ENCODE assay signal across 7 cellular contexts in the genomic region with DNA sequence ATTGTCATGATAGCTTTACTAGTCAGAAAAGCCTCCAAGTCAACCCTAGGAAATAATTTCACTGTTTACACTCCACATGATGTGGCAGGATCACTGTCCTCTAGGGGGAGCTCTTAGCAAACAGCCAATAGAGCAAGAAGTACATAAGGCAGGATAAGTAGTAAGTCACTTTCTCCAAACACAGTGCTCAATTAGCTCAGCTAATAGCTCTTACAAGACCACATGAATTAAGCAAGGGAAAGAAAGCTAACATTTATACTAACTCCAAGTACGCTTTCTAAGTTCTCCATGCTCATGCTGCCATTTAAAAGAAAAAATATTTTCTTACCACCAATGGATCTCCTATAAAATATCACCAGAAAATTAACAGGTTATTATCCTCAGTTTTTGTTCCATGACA.
A peak's percentile ranks its signal among the peaks of the same experiment; 100 is the strongest.
DNase-seq lines count a peak whose midpoint lies in the region; ATAC-seq and TF ChIP-seq lines count a peak whose summit lies in the region.

No MANE protein-coding gene starts in this region.

- intact Hi-C loops in activated T-helper 2 cell treated with anti-CD3 and anti-CD28 coated beads, Interferon-gamma antibody, Interleukin-2, Interleukin-4, amounts not matched to agents 10 μg/mL and 5 μg/mL and 100 μg/mL, durations not matched to agents 14 hours and 24 hours and 36 hours (cut with micrococcal nuclease): loop anchor here (2.0 kb wide), 1 partner anchor 304 kb away; no protein-coding TSS in a partner anchor

- no peaks in the 10 kb centered on the region for H3K4me1 Mint-ChIP-seq in activated T-helper 2 cell treated with anti-CD3 and anti-CD28 coated beads, Interferon-gamma antibody, Interleukin-2, Interleukin-4, amounts not matched to agents 10 μg/mL and 5 μg/mL and 100 μg/mL, durations not matched to agents 14 hours and 24 hours and 36 hours (ENCODE audit: low read depth)
- H3K4me1 Mint-ChIP-seq in glutamatergic neuron (ENCODE audit: low read depth, unreplicated experiment): no peaks in the 10 kb centered on the region

- H3K36me3 Mint-ChIP-seq in activated T-helper 2 cell treated with anti-CD3 and anti-CD28 coated beads, Interferon-gamma antibody, Interleukin-2, Interleukin-4, amounts not matched to agents 10 μg/mL and 5 μg/mL and 100 μg/mL, durations not matched to agents 14 hours and 24 hours and 36 hours (ENCODE audit: low read depth): no peaks in the 10 kb centered on the region
- no peaks in the 10 kb centered on the region for H3K36me3 Mint-ChIP-seq in glutamatergic neuron (ENCODE audit: unreplicated experiment)

- H3K9me3 Mint-ChIP-seq in activated T-helper 2 cell treated with anti-CD3 and anti-CD28 coated beads, Interferon-gamma antibody, Interleukin-2, Interleukin-4, amounts not matched to agents 10 μg/mL and 5 μg/mL and 100 μg/mL, durations not matched to agents 14 hours and 24 hours and 36 hours: no peaks in the 10 kb centered on the region
- H3K9me3 Mint-ChIP-seq in glutamatergic neuron (ENCODE audit: unreplicated experiment): peaks cover 3% of the 10 kb centered on the region

- peaks cover 27% of the 10 kb centered on the region for H3K27me3 Mint-ChIP-seq in activated T-helper 2 cell treated with anti-CD3 and anti-CD28 coated beads, Interferon-gamma antibody, Interleukin-2, Interleukin-4, amounts not matched to agents 10 μg/mL and 5 μg/mL and 100 μg/mL, durations not matched to agents 14 hours and 24 hours and 36 hours (ENCODE audit: low read depth)
- no peaks in the 10 kb centered on the region for H3K27me3 Mint-ChIP-seq in glutamatergic neuron (ENCODE audit: unreplicated experiment)

- no peak overlapping the region for H3K27ac Mint-ChIP-seq in activated T-helper 2 cell treated with anti-CD3 and anti-CD28 coated beads, Interferon-gamma antibody, Interleukin-2, Interleukin-4, amounts not matched to agents 10 μg/mL and 5 μg/mL and 100 μg/mL, durations not matched to agents 14 hours and 24 hours and 36 hours
- no peak overlapping the region for H3K27ac Mint-ChIP-seq in glutamatergic neuron (ENCODE audit: unreplicated experiment)

- ATAC-seq in GM18861 (IDR thresholded peaks at IDR 0.05; ENCODE audit: unreplicated experiment): no peak

- H3K4me3 Mint-ChIP-seq in activated T-helper 2 cell treated with anti-CD3 and anti-CD28 coated beads, Interferon-gamma antibody, Interleukin-2, Interleukin-4, amounts not matched to agents 10 μg/mL and 5 μg/mL and 100 μg/mL, durations not matched to agents 14 hours and 24 hours and 36 hours (ENCODE audit: low read depth): no peak overlapping the region
- no peak overlapping the region for H3K4me3 Mint-ChIP-seq in glutamatergic neuron (ENCODE audit: unreplicated experiment)

- TF ChIP-seq CTCF in glutamatergic neuron (IDR thresholded peaks at IDR 0.05; ENCODE audit: partially characterized antibody, unreplicated experiment): peak; percentile 80

- DNase-seq in ELF-1 (ENCODE audit: low read depth, low spot score): peak; percentile 35
- DNase-seq in HT1080 (ENCODE audit: low read depth): peak; percentile 40
- peak; percentile 76 for DNase-seq in OCI-M1 (lab: John Stamatoyannopoulos, UW)
- peak; percentile 27 for DNase-seq in activated T-helper 2 cell treated with anti-CD3 and anti-CD28 coated beads, Interferon-gamma antibody, Interleukin-2, Interleukin-4, amounts not matched to agents 10 μg/mL and 5 μg/mL and 100 μg/mL, durations not matched to agents 14 hours and 24 hours and 36 hours (ENCODE audit: low spot score)
- peak; percentile 34 for DNase-seq in glutamatergic neuron
- DNase-seq in stimulated activated CD4-positive, alpha-beta T cell treated with anti-CD3 and anti-CD28 coated beads, Interleukin-1b, Interleukin-23, amount 100 ng/mL, for 1 hour (ENCODE audit: low read depth in 2 of 2): peak; percentile 9 to 12

Comparison
In these comparisons a context has a peak if more than half of its experiments do, and no peak if none do; other contexts are left out.
1. DNase-seq: peak in every context shown above with its lines; median percentile 76 in OCI-M1; 40 in HT1080; 35 in ELF-1; 34 in glutamatergic neuron; 27 in activated T-helper 2 cell treated with anti-CD3 and anti-CD28 coated beads, Interferon-gamma antibody, Interleukin-2, Interleukin-4, amounts not matched to agents 10 μg/mL and 5 μg/mL and 100 μg/mL, durations not matched to agents 14 hours and 24 hours and 36 hours; 10 in stimulated activated CD4-positive, alpha-beta T cell treated with anti-CD3 and anti-CD28 coated beads, Interleukin-1b, Interleukin-23, amount 100 ng/mL, for 1 hour.